ENCODE assay signal across 8 cellular contexts in genomic region chr6:42453649-42454427, GRCh38. TPM values are rescaled to one million over a fixed set of nuclear protein-coding genes. Genes with fewer than 3 reads are reported as not detected.
DNase-seq lines count a peak whose midpoint lies in the region; ATAC-seq and TF ChIP-seq lines count a peak whose summit lies in the region.

No MANE protein-coding gene starts in this region.

- CTCF ChIA-PET in CD4-positive, alpha-beta T cell (lab: Charles Lee): interaction anchor here (1.6 kb wide), 1 partner anchor 22 kb away, joined by 4 read pairs; no protein-coding TSS in a partner anchor
- CTCF ChIA-PET in activated CD4-positive, alpha-beta memory T cell treated with anti-CD3 and anti-CD28 coated beads, Interleukin-2, amount 10 ng/mL, durations not matched to agents 7 days and 5 days (lab: Charles Lee): interaction anchor here (1.1 to 3.2 kb wide), 3 partner anchors 78 to 175 kb away, joined by 3 to 21 read pairs (median 13); no protein-coding TSS in a partner anchor

- peak overlapping the region; percentile 98 for H3K4me3 Mint-ChIP-seq in CD4-positive, alpha-beta T cell
- H3K4me3 Mint-ChIP-seq in activated CD4-positive, alpha-beta memory T cell treated with anti-CD3 and anti-CD28 coated beads, Interleukin-2, amount 10 ng/mL, durations not matched to agents 7 days and 5 days: peak overlapping the region; percentile 87
- peak overlapping the region; percentile 99 for H3K4me3 Mint-ChIP-seq in osteocyte (ENCODE audit: unreplicated experiment)

- no peaks in the 10 kb centered on the region for H3K36me3 ChIP-seq in HUES6 (ENCODE audit: control insufficient read depth, insufficient read depth, low read length)

- POLR2A ChIA-PET in CD4-positive, alpha-beta T cell (lab: Charles Lee): interaction anchor here (0.8 to 7.6 kb wide), 18 partner anchors 12 to 475 kb away, joined by 3 to 178 read pairs (median 8); partner anchors contain the start of genes CNPY3, TBCC and UBR2
- POLR2A ChIA-PET in activated CD4-positive, alpha-beta memory T cell treated with anti-CD3 and anti-CD28 coated beads, Interleukin-2, amount 10 ng/mL, durations not matched to agents 7 days and 5 days (lab: Charles Lee): interaction anchor here (0.8 to 3.7 kb wide), 14 partner anchors 12 to 220 kb away, joined by 3 to 52 read pairs (median 6); no protein-coding TSS in a partner anchor

- peak overlapping the region; percentile 86 for H3K27ac Mint-ChIP-seq in CD4-positive, alpha-beta T cell
- H3K27ac Mint-ChIP-seq in activated CD4-positive, alpha-beta memory T cell treated with anti-CD3 and anti-CD28 coated beads, Interleukin-2, amount 10 ng/mL, durations not matched to agents 7 days and 5 days: no peak overlapping the region
- H3K27ac Mint-ChIP-seq in osteocyte (ENCODE audit: unreplicated experiment): peak overlapping the region; percentile 50

- ATAC-seq in CD4-positive, alpha-beta T cell (ENCODE audit: poor library complexity): no peak
- no peak for ATAC-seq in GM19023 (IDR thresholded peaks at IDR 0.05; ENCODE audit: unreplicated experiment)

- intact Hi-C loops in CD4-positive, alpha-beta T cell (cut with DNase I, micrococcal nuclease): loop anchor here (5.0 to 10.0 kb wide), 6 partner anchors 37 to 237 kb away; partner anchors contain the start of gene MRPS10 (in 1 of the 2)

- H3K27ac ChIP-seq in CD4-positive, alpha-beta T cell (ENCODE audit: low read depth, low read length): no peak overlapping the region
- peak overlapping the region; percentile 84; the same call in 1 of the 2 replicates for H3K27ac ChIP-seq in HUES6 (ENCODE audit: low read depth, low read length)

- H3K9ac ChIP-seq in HUES6 (ENCODE audit: low read length): peak overlapping the region; percentile 63

- H3K9me3 ChIP-seq in CD4-positive, alpha-beta T cell (ENCODE audit: control insufficient read depth, low read length): no peaks in the 10 kb centered on the region
- H3K9me3 ChIP-seq in HUES6 (ENCODE audit: control insufficient read depth, insufficient read depth, low read depth, low read length): no peaks in the 10 kb centered on the region

- no peaks in the 10 kb centered on the region for H3K27me3 ChIP-seq in CD4-positive, alpha-beta T cell (ENCODE audit: control insufficient read depth, insufficient read depth, low read length)
- no peaks in the 10 kb centered on the region for H3K27me3 ChIP-seq in HUES6 (ENCODE audit: control insufficient read depth, insufficient read depth, low read length)

- no peaks in the 10 kb centered on the region for H3K27me3 Mint-ChIP-seq in CD4-positive, alpha-beta T cell
- peaks cover 3% of the 10 kb centered on the region for H3K27me3 Mint-ChIP-seq in activated CD4-positive, alpha-beta memory T cell treated with anti-CD3 and anti-CD28 coated beads, Interleukin-2, amount 10 ng/mL, durations not matched to agents 7 days and 5 days
- no peaks in the 10 kb centered on the region for H3K27me3 Mint-ChIP-seq in osteocyte (ENCODE audit: unreplicated experiment)

- H3K4me1 ChIP-seq in HUES6 (ENCODE audit: control insufficient read depth, insufficient read depth, low read length): peaks cover 27% of the 10 kb centered on the region

- peaks cover 44% of the 10 kb centered on the region for H3K4me1 Mint-ChIP-seq in CD4-positive, alpha-beta T cell (ENCODE audit: low read depth)
- peaks cover 27% of the 10 kb centered on the region for H3K4me1 Mint-ChIP-seq in activated CD4-positive, alpha-beta memory T cell treated with anti-CD3 and anti-CD28 coated beads, Interleukin-2, amount 10 ng/mL, durations not matched to agents 7 days and 5 days
- peaks cover 26% of the 10 kb centered on the region for H3K4me1 Mint-ChIP-seq in osteocyte (ENCODE audit: unreplicated experiment)

- TF ChIP-seq CTCF in CD4-positive, alpha-beta T cell (IDR thresholded peaks at IDR 0.05): no peak
- TF ChIP-seq CTCF in foreskin fibroblast (IDR thresholded peaks at IDR 0.05; ENCODE audit: low read depth, low read length) (no peak), osteocyte (IDR thresholded peaks at IDR 0.05) (no peak)

- no peak for DNase-seq in CD4-positive, alpha-beta T cell
- no peak for DNase-seq in activated CD4-positive, alpha-beta memory T cell treated with anti-CD3 and anti-CD28 coated beads, Interleukin-2, amount 10 ng/mL, durations not matched to agents 7 days and 5 days
- DNase-seq in foreskin fibroblast (peak; percentile 37 to 78), osteocyte (ENCODE audit: extremely low spot score, unreplicated experiment) (peak; percentile 77), NCI-H446 treated with DMSO at 0.1 percent for 48 hours (lab: John Stamatoyannopoulos, UW) (no peak), GF-D8 (lab: John Stamatoyannopoulos, UW) (no peak)

- H3K9me3 Mint-ChIP-seq in CD4-positive, alpha-beta T cell: no peaks in the 10 kb centered on the region
- no peaks in the 10 kb centered on the region for H3K9me3 Mint-ChIP-seq in activated CD4-positive, alpha-beta memory T cell treated with anti-CD3 and anti-CD28 coated beads, Interleukin-2, amount 10 ng/mL, durations not matched to agents 7 days and 5 days
- no peaks in the 10 kb centered on the region for H3K9me3 Mint-ChIP-seq in osteocyte (ENCODE audit: unreplicated experiment)

- H3K4me3 ChIP-seq in HUES6 (ENCODE audit: low read depth, low read length): peak overlapping the region; percentile 97
- H3K4me3 ChIP-seq in foreskin fibroblast (ENCODE audit: low read depth in 1 of 2, low read length in 2 of 2): peak overlapping the region; percentile 90 to 95

- H3K36me3 Mint-ChIP-seq in CD4-positive, alpha-beta T cell (ENCODE audit: low read depth): peaks cover 28% of the 10 kb centered on the region
- H3K36me3 Mint-ChIP-seq in activated CD4-positive, alpha-beta memory T cell treated with anti-CD3 and anti-CD28 coated beads, Interleukin-2, amount 10 ng/mL, durations not matched to agents 7 days and 5 days (ENCODE audit: low read depth): peaks cover 15% of the 10 kb centered on the region
- no peaks in the 10 kb centered on the region for H3K36me3 Mint-ChIP-seq in osteocyte (ENCODE audit: unreplicated experiment)

RNA-seq across cellular contexts. Expression of gene TRERF1, which starts 2.1 kb away (rescaled TPM):
- total RNA-seq in CD4-positive, alpha-beta T cell: 10 to 100 TPM; 31.0 to 31.7 TPM
- 10 to 100 TPM; 17.4 to 18.2 TPM for total RNA-seq in activated CD4-positive, alpha-beta memory T cell treated with anti-CD3 and anti-CD28 coated beads, Interleukin-2, amount 10 ng/mL, durations not matched to agents 7 days and 5 days
- total RNA-seq in osteocyte: 6.4 and 6.5 TPM in 2 replicates

Comparison
In these comparisons a context has a peak if more than half of its experiments do, and no peak if none do; other contexts are left out.
1. DNase-seq: peak in foreskin fibroblast (2 of 2) and osteocyte (single experiment); none in CD4-positive, alpha-beta T cell (0 of 10), activated CD4-positive, alpha-beta memory T cell treated with anti-CD3 and anti-CD28 coated beads, Interleukin-2, amount 10 ng/mL, durations not matched to agents 7 days and 5 days (single experiment), NCI-H446 treated with DMSO at 0.1 percent for 48 hours (single experiment) and GF-D8 (single experiment).
2. Peak in every context shown above with its lines, with median percentiles within 50 percentile points of each other: H3K4me3 Mint-ChIP-seq.